Comparison of ENCODE assay signal across 1 cellular context in genomic region chr17:63454915-63455314, GRCh38.
TF ChIP-seq lines count a peak whose summit lies in the region.

No MANE protein-coding gene starts in this region.

TF ChIP-seq in SK-N-SH, 30 proteins besides CTCF, POLR2A, EP300 and RAD21 (continued from another document):
- no peak for TF ChIP-seq REST (IDR thresholded peaks at IDR 0.05; ENCODE audit: low read depth, low read length)
- TF ChIP-seq FOSL2 (IDR thresholded peaks at IDR 0.05; ENCODE audit: borderline replicate concordance, low read depth), result no peak
- no peak for TF ChIP-seq ZBTB33 (IDR thresholded peaks at IDR 0.05; ENCODE audit: borderline replicate concordance, low read depth)
